In the genomic region with DNA sequence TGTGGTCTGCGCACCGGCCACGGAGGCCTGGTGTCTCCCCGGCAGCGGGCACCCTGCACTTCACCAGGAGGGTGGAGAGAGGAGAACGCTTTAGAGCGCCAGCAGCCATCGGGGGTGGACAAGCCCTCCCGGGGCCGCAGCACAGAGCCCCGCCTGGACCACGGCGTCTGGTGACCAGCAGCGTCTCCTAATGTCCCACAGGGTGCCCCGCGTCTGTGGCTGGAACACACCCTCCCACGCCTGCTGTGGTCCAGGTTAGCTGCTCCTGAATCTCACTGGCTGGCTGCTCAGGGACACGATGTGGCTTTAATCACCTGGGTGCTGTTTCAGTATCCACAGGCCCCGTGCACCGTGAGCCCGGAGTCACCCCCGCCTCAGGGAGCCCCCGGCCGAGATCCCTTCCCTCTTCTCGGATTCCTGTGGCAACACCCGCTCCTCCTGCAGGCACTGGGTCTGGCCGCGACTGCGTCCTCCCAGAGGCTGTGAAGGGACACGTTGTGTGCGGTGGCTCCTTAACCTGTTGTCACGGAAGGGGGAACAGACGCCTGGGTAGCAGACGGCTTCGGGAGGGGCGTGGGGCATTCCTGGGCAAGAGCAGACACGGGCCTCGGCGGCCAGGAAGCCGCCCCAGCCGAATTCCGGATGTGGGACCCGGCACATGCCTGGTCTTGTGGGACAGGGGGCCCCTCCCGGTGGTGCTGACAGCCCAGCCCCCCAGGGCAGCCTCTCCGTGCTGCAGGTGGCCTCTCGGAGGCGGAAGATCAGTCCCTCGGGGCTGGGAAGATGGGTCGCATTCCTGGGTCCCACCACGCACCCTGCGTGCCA, we compare ENCODE assay signal across 1 cellular context.
TF ChIP-seq lines count a peak whose summit lies in the region.

No MANE protein-coding gene starts in this region.

TF ChIP-seq in H1, 55 proteins besides CTCF, POLR2A, EP300 and RAD21:
- TF ChIP-seq GABPA (IDR thresholded peaks at IDR 0.05; ENCODE audit: borderline replicate concordance, insufficient read depth, low read length) (peak; percentile 23; the same call in 1 of the 2 replicates), JUND (IDR thresholded peaks at IDR 0.05; ENCODE audit: low read length) (no peak)
